ENCODE assay signal across 1 cellular context in the genomic region with DNA sequence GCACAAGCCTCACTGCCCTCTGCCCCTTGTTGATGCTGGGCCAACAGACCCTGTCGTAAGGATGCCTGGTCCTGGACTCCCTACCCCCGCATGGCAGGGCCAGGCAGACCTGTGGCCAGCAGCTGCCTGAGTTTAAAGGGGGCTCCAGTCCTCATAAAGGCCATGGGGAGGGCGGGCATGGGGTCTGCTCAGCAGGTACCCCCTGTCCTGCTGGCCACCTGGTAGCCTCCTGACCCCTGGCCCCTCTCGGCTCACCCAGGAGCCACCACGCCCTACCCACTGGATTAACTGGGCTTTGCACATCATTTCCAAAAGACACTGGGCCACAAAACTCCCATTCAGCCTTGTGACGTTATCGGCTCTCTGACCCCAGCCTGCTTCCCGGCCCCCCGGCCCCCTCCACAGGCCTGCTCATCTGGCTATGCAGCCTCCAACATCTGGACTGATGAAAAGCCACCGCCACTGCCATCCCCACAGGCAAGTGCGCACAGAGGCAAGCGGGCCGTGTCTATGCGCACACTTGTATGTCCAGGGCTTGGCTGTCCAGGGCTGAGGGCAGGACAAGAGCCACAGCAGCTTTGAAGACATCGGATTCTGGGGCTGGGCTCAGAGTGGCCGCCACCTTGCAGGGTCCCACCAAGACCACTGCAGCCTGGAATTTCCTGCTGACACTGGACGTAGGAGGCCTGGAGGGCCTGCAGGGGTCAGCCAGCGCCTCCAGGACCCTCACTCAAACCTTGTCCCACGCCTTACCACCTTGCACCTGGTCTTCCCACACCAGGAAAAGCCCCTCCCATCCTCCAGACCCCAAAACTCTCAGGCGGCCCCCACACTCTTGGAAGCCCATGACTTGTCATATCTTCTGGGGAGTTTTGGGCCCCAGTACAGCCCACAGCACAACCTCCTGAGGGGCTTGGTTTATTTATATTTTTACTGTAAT.
TF ChIP-seq lines count a peak whose summit lies in the region.

No MANE protein-coding gene starts in this region.

TF ChIP-seq in H1, 55 proteins besides CTCF, POLR2A, EP300 and RAD21 (continued from another document):
- TF ChIP-seq, protein P1, sequence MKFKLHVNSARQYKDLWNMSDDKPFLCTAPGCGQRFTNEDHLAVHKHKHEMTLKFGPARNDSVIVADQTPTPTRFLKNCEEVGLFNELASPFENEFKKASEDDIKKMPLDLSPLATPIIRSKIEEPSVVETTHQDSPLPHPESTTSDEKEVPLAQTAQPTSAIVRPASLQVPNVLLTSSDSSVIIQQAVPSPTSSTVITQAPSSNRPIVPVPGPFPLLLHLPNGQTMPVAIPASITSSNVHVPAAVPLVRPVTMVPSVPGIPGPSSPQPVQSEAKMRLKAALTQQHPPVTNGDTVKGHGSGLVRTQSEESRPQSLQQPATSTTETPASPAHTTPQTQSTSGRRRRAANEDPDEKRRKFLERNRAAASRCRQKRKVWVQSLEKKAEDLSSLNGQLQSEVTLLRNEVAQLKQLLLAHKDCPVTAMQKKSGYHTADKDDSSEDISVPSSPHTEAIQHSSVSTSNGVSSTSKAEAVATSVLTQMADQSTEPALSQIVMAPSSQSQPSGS (IDR thresholded peaks at IDR 0.05; ENCODE audit: low read length), result no peak
- no peak for TF ChIP-seq TBP (IDR thresholded peaks at IDR 0.05; ENCODE audit: low read depth, low read length)
- TF ChIP-seq SRF (IDR thresholded peaks at IDR 0.05; ENCODE audit: low read depth, low read length), result no peak
- no peak for TF ChIP-seq RBBP5 (IDR thresholded peaks at IDR 0.05; ENCODE audit: borderline replicate concordance, low read depth, low read length)
- no peak for TF ChIP-seq TEAD4 (IDR thresholded peaks at IDR 0.05; ENCODE audit: low read depth, low read length)
- TF ChIP-seq, protein P2, sequence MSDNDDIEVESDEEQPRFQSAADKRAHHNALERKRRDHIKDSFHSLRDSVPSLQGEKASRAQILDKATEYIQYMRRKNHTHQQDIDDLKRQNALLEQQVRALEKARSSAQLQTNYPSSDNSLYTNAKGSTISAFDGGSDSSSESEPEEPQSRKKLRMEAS (IDR thresholded peaks at IDR 0.05), result no peak
- no peak for TF ChIP-seq CTBP2 (IDR thresholded peaks at IDR 0.05; ENCODE audit: borderline replicate concordance, insufficient read depth, insufficient read length, low read length)
- no peak for TF ChIP-seq BCL11A (IDR thresholded peaks at IDR 0.05; ENCODE audit: low read depth in 2 of 2, low read length in 2 of 2)
- TF ChIP-seq KDM5A (IDR thresholded peaks at IDR 0.05; ENCODE audit: low read length), result no peak
